Comparison of ENCODE assay signal across 7 cellular contexts in genomic region chr5:178801021-178801420, GRCh38.
"Had no signal": no experiment of that assay in that cellular context is flagged by ENCODE, and none has a peak within 500 bp of the region (broad histone marks: within the 10 kb centered on the region; RNA-seq: fewer than 3 reads in every experiment).

No MANE protein-coding gene starts in this region.

- H3K4me1 Mint-ChIP-seq: GM23338, IgD-negative memory B cell had no signal

- DNase-seq: H9, HCEC 1CT, HFFc6 had no signal

- H3K36me3 Mint-ChIP-seq: IgD-negative memory B cell had no signal

- H3K4me3 ChIP-seq: GM23338 had no signal

- H3K27ac ChIP-seq: HL-60 had no signal

- ATAC-seq: GM23338, HepG2 had no signal

- H3K27ac Mint-ChIP-seq: GM23338, HFFc6, IgD-negative memory B cell had no signal

- H3K4me3 Mint-ChIP-seq: GM23338, H9, HFFc6, IgD-negative memory B cell had no signal
